15 cellular contexts compared by ENCODE assay signal in the genomic region with DNA sequence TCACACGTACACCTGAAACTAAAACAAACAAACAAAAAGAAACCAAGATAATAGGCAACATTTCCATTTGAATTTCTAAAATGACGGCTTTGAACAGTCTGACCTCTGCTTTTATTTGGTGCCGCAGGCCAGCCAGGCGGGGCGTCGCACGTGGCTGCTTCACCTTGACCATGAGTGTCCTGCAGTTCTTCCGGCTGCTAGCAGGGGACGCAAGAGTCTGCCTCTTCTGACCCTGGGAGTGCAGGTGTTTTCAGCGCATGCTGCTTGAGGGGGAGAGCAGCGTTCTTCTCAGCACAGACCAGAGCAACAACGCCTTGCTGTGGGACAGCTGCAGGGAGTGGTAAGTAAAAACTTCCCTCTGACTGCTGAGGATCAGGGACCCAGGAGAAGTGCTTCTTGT. TPM values are rescaled to one million over a fixed set of nuclear protein-coding genes. Genes with fewer than 3 reads are reported as not detected.
"Had no signal": no experiment of that assay in that cellular context is flagged by ENCODE, and none has a peak within 500 bp of the region (broad histone marks: within the 10 kb centered on the region; RNA-seq: fewer than 3 reads in every experiment).

No MANE protein-coding gene starts in this region.

RNA-seq across cellular contexts. Expression of gene CDY2B, which starts 47.9 kb away (rescaled TPM):
- total RNA-seq: stomach, subcutaneous adipose tissue, suprapubic skin, temporal lobe, thoracic aorta, thyroid gland, tibial nerve, transverse colon, upper lobe of left lung, upper lobe of right lung, ureter, urinary bladder, uterus, vagina had no signal
- polyA plus RNA-seq: stomach, thymus, urinary bladder had no signal
